In genomic region chr4:46715468-46715867, GRCh38 we compare ENCODE assay signal across 16 cellular contexts.
A peak's percentile ranks its signal among the peaks of the same experiment; 100 is the strongest.
DNase-seq lines count a peak whose midpoint lies in the region; ATAC-seq and TF ChIP-seq lines count a peak whose summit lies in the region.
"Had no signal": no experiment of that assay in that cellular context is flagged by ENCODE, and none has a peak within 500 bp of the region (broad histone marks: within the 10 kb centered on the region; RNA-seq: fewer than 3 reads in every experiment).

No MANE protein-coding gene starts in this region.

- H2BK120ac ChIP-seq in H9 (ENCODE audit: low read depth, low read length, poor library complexity, severe bottlenecking) (no peak overlapping the region), mesendoderm (ENCODE audit: low read depth, low read length) (no peak overlapping the region)

- H3K9ac ChIP-seq in H9 (ENCODE audit: extremely low read depth, insufficient read length, low read length) (no peak overlapping the region), mesendoderm (ENCODE audit: low read length) (no peak overlapping the region)
- H3K9ac ChIP-seq: GM23248 had no signal

- DNase-seq in H9 (no peak), mesendoderm (peak; percentile 20), hippocampal formation (lab: John Stamatoyannopoulos, UW) (no peak)
- DNase-seq in activated CD8-positive, alpha-beta memory T cell treated with anti-CD3 and anti-CD28 coated beads, Interleukin-2, amount 50 U/mL, for 48 hours = no peak
- DNase-seq: ACHN; Caco-2; CD4-positive, alpha-beta T cell; DMS153; DMS79; GDM1; GM23248; KG1 had no signal

- H3K23me2 ChIP-seq in H9 (ENCODE audit: insufficient read length, low read depth, low read length, poor library complexity, severe bottlenecking) = no peaks in the 10 kb centered on the region

- no peak overlapping the region for H3K27ac Mint-ChIP-seq in H9
- H3K27ac Mint-ChIP-seq: CD4-positive, alpha-beta T cell had no signal

- H3K4me1 ChIP-seq in H9 (ENCODE audit: insufficient read depth, low read length) (no peaks in the 10 kb centered on the region), mesendoderm (ENCODE audit: control insufficient read depth, low read depth, low read length) (no peaks in the 10 kb centered on the region)
- H3K4me1 ChIP-seq: Caco-2 had no signal

- ATAC-seq in GM18498 (IDR thresholded peaks at IDR 0.05; ENCODE audit: unreplicated experiment) (no peak), HG02840 (IDR thresholded peaks at IDR 0.05; ENCODE audit: low FRiP score, unreplicated experiment) (no peak)

- H2BK12ac ChIP-seq in H9 (ENCODE audit: insufficient read length, low read depth, low read length) = no peak overlapping the region

- H3K79me1 ChIP-seq in H9 (ENCODE audit: insufficient read depth, low read depth, low read length, poor library complexity, severe bottlenecking) (no peaks in the 10 kb centered on the region), mesendoderm (ENCODE audit: low read length) (no peaks in the 10 kb centered on the region)

- no peaks in the 10 kb centered on the region for H4K20me1 ChIP-seq in H9 (ENCODE audit: control insufficient read depth, insufficient read depth, insufficient read length)

- H2BK15ac ChIP-seq in H9 (ENCODE audit: low read depth, low read length) (no peak overlapping the region), mesendoderm (replicated peaks; ENCODE audit: low read depth) (no peak overlapping the region)

- no peak overlapping the region for H3K4me3 ChIP-seq in mesendoderm (ENCODE audit: low read length)
- H3K4me3 ChIP-seq: GM23248 had no signal

- H3K9me3 ChIP-seq in H9 (ENCODE audit: control insufficient read depth, low read depth, low read length) = no peaks in the 10 kb centered on the region

- TF ChIP-seq CTCF in H9 (conservative IDR thresholded peaks at IDR 0.05) (peak; percentile 45; the same call in 2 of the 3 replicates), VCaP (conservative IDR thresholded peaks at IDR 0.05) (0 out of 2 replicates have a peak, but pooled peaks have one; percentile 12)

- H3T11ph ChIP-seq in H9 (ENCODE audit: low read length) = no peak overlapping the region

- no peak overlapping the region for H3K23ac ChIP-seq in H9 (ENCODE audit: insufficient read length, low read depth, low read length)
- H3K23ac ChIP-seq in mesendoderm (ENCODE audit: low read length) = no peak overlapping the region

- H2BK20ac ChIP-seq in H9 (ENCODE audit: low read depth, low read length, poor library complexity, severe bottlenecking) = no peak overlapping the region

- H3K56ac ChIP-seq in H9 (ENCODE audit: insufficient read length, low read depth, low read length) (no peak overlapping the region), mesendoderm (ENCODE audit: low read length) (no peak overlapping the region)

- H3K4me1 Mint-ChIP-seq in H9 = peaks cover 0 to 2% of the 10 kb centered on the region in 2 experiments; a peak in 1 of 4 replicates

- H3K27ac ChIP-seq in H9 (ENCODE audit: insufficient read length, low read depth, low read length) (no peak overlapping the region), VCaP (no peak overlapping the region), mesendoderm (ENCODE audit: low read depth, low read length) (no peak overlapping the region)
- H3K27ac ChIP-seq: C4-2B, GM23248 had no signal

- H4K91ac ChIP-seq in H9 (ENCODE audit: insufficient read length, low read depth, low read length) = no peak overlapping the region

- no peaks in the 10 kb centered on the region for H3K27me3 Mint-ChIP-seq in H9 (ENCODE audit: low read depth)
- H3K27me3 Mint-ChIP-seq: CD4-positive, alpha-beta T cell had no signal

- H2AFZ ChIP-seq in H9 (ENCODE audit: low read length) = no peak overlapping the region
- H2AFZ ChIP-seq: GM23248 had no signal

- no peaks in the 10 kb centered on the region for H3K36me3 ChIP-seq in mesendoderm (ENCODE audit: control insufficient read depth, insufficient read depth, low read length)

- no peak overlapping the region for H3K14ac ChIP-seq in H9 (ENCODE audit: insufficient read depth, low read length)

- H2BK5ac ChIP-seq in H9 (ENCODE audit: insufficient read length, low read length) (no peak overlapping the region), mesendoderm (ENCODE audit: low read length) (no peak overlapping the region)

- no peaks in the 10 kb centered on the region for H3K79me2 ChIP-seq in H9 (ENCODE audit: insufficient read depth, low read length)
- no peaks in the 10 kb centered on the region for H3K79me2 ChIP-seq in mesendoderm (ENCODE audit: control insufficient read depth, insufficient read depth, low read length)

- H3K4ac ChIP-seq in H9 (ENCODE audit: low read depth, low read length) (no peak overlapping the region), mesendoderm (ENCODE audit: low read depth, low read length) (no peak overlapping the region)

- H3K4me3 Mint-ChIP-seq in H9 = no peak overlapping the region
- H3K4me3 Mint-ChIP-seq: CD4-positive, alpha-beta T cell had no signal

- no peak overlapping the region for H4K5ac ChIP-seq in H9 (ENCODE audit: insufficient read length, low read depth, low read length)
- H4K5ac ChIP-seq in mesendoderm (ENCODE audit: low read length) = no peak overlapping the region

- H3K18ac ChIP-seq in H9 (ENCODE audit: insufficient read length, low read depth, low read length) = no peak overlapping the region
- no peak overlapping the region for H3K18ac ChIP-seq in mesendoderm (ENCODE audit: low read length)

- H3K4me2 ChIP-seq in H9 (ENCODE audit: insufficient read depth, insufficient read length, low read length) (no peak overlapping the region), mesendoderm (ENCODE audit: low read length) (no peak overlapping the region)

- H2AK5ac ChIP-seq in H9 (ENCODE audit: insufficient read length, low read length) (no peak overlapping the region), mesendoderm (ENCODE audit: low read length) (no peak overlapping the region)

- no CpG with 5 or more reads among the region's 3 CpGs for whole genome bisulfite sequencing in H9 (ENCODE audit: extremely low coverage, insufficient read length, low lambda C conversion rate)
- no CpG with 5 or more reads among the region's 3 CpGs for WGBS in mesendoderm (ENCODE audit: extremely low coverage, insufficient coverage, low lambda C conversion rate)

- H3K36me3 Mint-ChIP-seq in H9 (ENCODE audit: insufficient read depth in 1 of 3, low read depth in 3 of 3) = no peaks in the 10 kb centered on the region

- no peaks in the 10 kb centered on the region for H3K9me3 Mint-ChIP-seq in H9

- H4K8ac ChIP-seq in H9 (replicated peaks; ENCODE audit: insufficient read length, low read depth, low read length) = no peak overlapping the region
- H4K8ac ChIP-seq in mesendoderm (ENCODE audit: low read depth, low read length) = no peak overlapping the region

- H3K27me3 ChIP-seq in H9 (ENCODE audit: insufficient read depth, low read length) (no peaks in the 10 kb centered on the region), mesendoderm (ENCODE audit: insufficient read depth, low read length, poor library complexity) (no peaks in the 10 kb centered on the region)
